In genomic region chrX:24025741-24026402, GRCh38 we compare ENCODE assay signal across 8 cellular contexts. TPM values are rescaled to one million over a fixed set of nuclear protein-coding genes. Genes with fewer than 3 reads are reported as not detected.
A peak's percentile ranks its signal among the peaks of the same experiment; 100 is the strongest.
DNase-seq lines count a peak whose midpoint lies in the region; ATAC-seq and TF ChIP-seq lines count a peak whose summit lies in the region.

No MANE protein-coding gene starts in this region.

- no peak for TF ChIP-seq CTCF in brain microvascular endothelial cell (IDR thresholded peaks at IDR 0.05; ENCODE audit: low read depth, low read length, missing control alignments)
- TF ChIP-seq CTCF in kidney epithelial cell (IDR thresholded peaks at IDR 0.05; ENCODE audit: insufficient read depth, low read length, poor library complexity, severe bottlenecking), result no peak

- H2AFZ ChIP-seq in ACC112 (ENCODE audit: low read length, unreplicated experiment), result peak overlapping the region; percentile 85

- H3K4me3 Mint-ChIP-seq in stimulated activated naive B cell treated with anti-CD40 and anti-IgM and Interleukin-4, amounts not matched to agents 10 μg/mL and 1 μg/mL and 100 μg/mL, for 72 hours, result peak overlapping the region; percentile 81 to 82

- DNase-seq in NCI-H2227 (lab: John Stamatoyannopoulos, UW; ENCODE audit: unreplicated experiment) (peak; percentile 88), brain microvascular endothelial cell (peak; percentile 16), kidney epithelial cell (ENCODE audit: low read depth) (no peak), D341Med (ENCODE audit: low spot score) (no peak)
- no peak for DNase-seq in stimulated activated naive B cell treated with anti-CD40 and anti-IgM and Interleukin-4, amounts not matched to agents 10 μg/mL and 1 μg/mL and 100 μg/mL, for 72 hours

- no peaks in the 10 kb centered on the region for H3K9me3 Mint-ChIP-seq in stimulated activated naive B cell treated with anti-CD40 and anti-IgM and Interleukin-4, amounts not matched to agents 10 μg/mL and 1 μg/mL and 100 μg/mL, for 72 hours

- peaks cover 2 to 12% of the 10 kb centered on the region in 2 donors for H3K4me1 Mint-ChIP-seq in stimulated activated naive B cell treated with anti-CD40 and anti-IgM and Interleukin-4, amounts not matched to agents 10 μg/mL and 1 μg/mL and 100 μg/mL, for 72 hours

- H3K27ac ChIP-seq in ACC112 (ENCODE audit: low read depth, low read length) (peak overlapping the region; percentile 100), brain microvascular endothelial cell (peak overlapping the region; percentile 91)

- peaks cover 0 to 15% of the 10 kb centered on the region in 2 donors for H3K27me3 Mint-ChIP-seq in stimulated activated naive B cell treated with anti-CD40 and anti-IgM and Interleukin-4, amounts not matched to agents 10 μg/mL and 1 μg/mL and 100 μg/mL, for 72 hours

- peaks cover 14% of the 10 kb centered on the region for H3K4me1 ChIP-seq in ACC112 (ENCODE audit: control insufficient read depth, insufficient read depth, low read length, unreplicated experiment)

- H3K27me3 ChIP-seq in ACC112 (ENCODE audit: insufficient read depth, low read length) (no peaks in the 10 kb centered on the region), brain microvascular endothelial cell (replicated peaks) (no peaks in the 10 kb centered on the region), kidney epithelial cell (ENCODE audit: control insufficient read depth, insufficient read depth, low read length) (no peaks in the 10 kb centered on the region)

- peak overlapping the region; percentile 88 for H3K27ac Mint-ChIP-seq in stimulated activated naive B cell treated with anti-CD40 and anti-IgM and Interleukin-4, amounts not matched to agents 10 μg/mL and 1 μg/mL and 100 μg/mL, for 72 hours

- in situ Hi-C loops in brain microvascular endothelial cell (cut with HindIII; ENCODE audit: low pct_ligation_motif_present, low sequenced_read_pairs), result no loop called here

- H3K36me3 ChIP-seq in ACC112 (ENCODE audit: insufficient read depth, low read length), result no peaks in the 10 kb centered on the region; the same call in 1 of the 2 replicates
- no peaks in the 10 kb centered on the region for H3K36me3 ChIP-seq in brain microvascular endothelial cell (replicated peaks)
- H3K36me3 ChIP-seq in kidney epithelial cell (ENCODE audit: control insufficient read depth, insufficient read depth, low read length), result no peaks in the 10 kb centered on the region

- peaks cover 0 to 4% of the 10 kb centered on the region in 2 donors for H3K36me3 Mint-ChIP-seq in stimulated activated naive B cell treated with anti-CD40 and anti-IgM and Interleukin-4, amounts not matched to agents 10 μg/mL and 1 μg/mL and 100 μg/mL, for 72 hours

- H3K79me2 ChIP-seq in ACC112 (ENCODE audit: control insufficient read depth, insufficient read depth, low read length, unreplicated experiment), result peaks cover 42% of the 10 kb centered on the region

- ATAC-seq in GM18498 (IDR thresholded peaks at IDR 0.05; ENCODE audit: unreplicated experiment) (peak; percentile 30), HG02884 (IDR thresholded peaks at IDR 0.05; ENCODE audit: unreplicated experiment) (peak; percentile 30)
- peak; percentile 41 to 46 for ATAC-seq in stimulated activated naive B cell treated with anti-CD40 and anti-IgM and Interleukin-4, amounts not matched to agents 10 μg/mL and 1 μg/mL and 100 μg/mL, for 72 hours (replicated peaks)

- H3K4me3 ChIP-seq in ACC112 (ENCODE audit: low read depth, low read length) (peak overlapping the region; percentile 100), brain microvascular endothelial cell (ENCODE audit: low read depth, low read length) (peak overlapping the region; percentile 52), kidney epithelial cell (ENCODE audit: low read depth, low read length) (peak overlapping the region; percentile 73)

RNA-seq across cellular contexts. Expression of gene KLHL15, which starts 1.1 kb away (rescaled TPM):
- 4.4 and 4.6 TPM in 2 replicates for total RNA-seq in kidney epithelial cell

RNA-seq across cellular contexts. Expression of gene EIF2S3, which starts 28.9 kb away (rescaled TPM):
- 208 and 234 TPM in 2 replicates for total RNA-seq in kidney epithelial cell

Comparison
In these comparisons a context has a peak if more than half of its experiments do, and no peak if none do; other contexts are left out.
1. DNase-seq: peak in NCI-H2227 (single experiment) and brain microvascular endothelial cell (single experiment); none in kidney epithelial cell (single experiment), stimulated activated naive B cell treated with anti-CD40 and anti-IgM and Interleukin-4, amounts not matched to agents 10 μg/mL and 1 μg/mL and 100 μg/mL, for 72 hours (single experiment) and D341Med (single experiment).
2. Peak in every context shown above with its lines, with median percentiles within 50 percentile points of each other: H3K4me3 ChIP-seq and ATAC-seq.